In genomic region chr9:127848756-127849504, GRCh38 we compare ENCODE assay signal across 26 cellular contexts. TPM values are rescaled to one million over a fixed set of nuclear protein-coding genes. Genes with fewer than 3 reads are reported as not detected.
DNase-seq lines count a peak whose midpoint lies in the region; ATAC-seq, FAIRE-seq and TF ChIP-seq lines count a peak whose summit lies in the region.
"Had no signal": no experiment of that assay in that cellular context is flagged by ENCODE, and none has a peak within 500 bp of the region (broad histone marks: within the 10 kb centered on the region; RNA-seq: fewer than 3 reads in every experiment).

No MANE protein-coding gene starts in this region.

- H3K4me3 ChIP-seq in right atrium auricular region (peak overlapping the region in 1 of 2 donors; percentile 63), K562 (no peak overlapping the region), neural progenitor cell (no peak overlapping the region), upper lobe of left lung (peak overlapping the region in 3 of 4 donors; percentile 66 to 78 (median 76))
- H3K4me3 ChIP-seq: uterus had no signal

- FAIRE-seq in K562 (lab: Jason Lieb, UNC): no peak
- FAIRE-seq: GM12892 had no signal

- no peaks in the 10 kb centered on the region for H3K27me3 ChIP-seq in right atrium auricular region
- no peaks in the 10 kb centered on the region for H3K27me3 ChIP-seq in K562 (ENCODE audit: control insufficient read depth in 2 of 2, insufficient read depth in 2 of 2, low read length in 2 of 2)
- no peaks in the 10 kb centered on the region for H3K27me3 ChIP-seq in neural progenitor cell
- H3K27me3 ChIP-seq in upper lobe of left lung: no peaks in the 10 kb centered on the region
- H3K27me3 ChIP-seq: BE2C, sigmoid colon, uterus had no signal

- H2AFZ ChIP-seq in K562 (ENCODE audit: low read depth, low read length) (no peak overlapping the region), neural progenitor cell (replicated peaks) (no peak overlapping the region)

- WGBS in K562 (ENCODE audit: insufficient coverage, low coverage, missing lambda C conversion rate): 83% methylated on average over 8 of the region's 10 CpGs
- WGBS in upper lobe of left lung, 2 donors: 88 to 92% methylated on average over 9 of the region's 10 CpGs

- no peak for TF ChIP-seq RAD21 in K562 (CRISPR knock-in tag; conservative IDR thresholded peaks at IDR 0.05 in 1 of 2, IDR thresholded peaks at IDR 0.05 in 1 of 2)

- no TSS peak for BruUV-seq in K562 (replicated peaks; lab: Mats Ljungman, UMichigan)

- H3K36me3 ChIP-seq in right atrium auricular region (peaks cover 33% of the 10 kb centered on the region), K562 (ENCODE audit: control insufficient read depth, insufficient read depth, low read length) (no peaks in the 10 kb centered on the region), neural progenitor cell (no peaks in the 10 kb centered on the region), upper lobe of left lung (peaks cover 0 to 38% (median 4%) of the 10 kb centered on the region in 4 donors)
- H3K36me3 ChIP-seq: BE2C, sigmoid colon, uterus had no signal

- peaks cover 3% of the 10 kb centered on the region for H3K9me1 ChIP-seq in K562 (ENCODE audit: control insufficient read depth, insufficient read depth, low read length)

- POLR2A ChIA-PET in K562 (lab: Yijun Ruan, JAX): no interaction called here

- H3K9me3 ChIP-seq in right atrium auricular region (peaks cover 0 to 11% of the 10 kb centered on the region in 2 donors), K562 (replicated peaks; ENCODE audit: control insufficient read depth, insufficient read depth, low read depth, low read length) (peaks cover 17% of the 10 kb centered on the region), neural progenitor cell (ENCODE audit: low read depth) (no peaks in the 10 kb centered on the region), upper lobe of left lung (peaks cover 0 to 15% (median 3%) of the 10 kb centered on the region in 4 donors)
- H3K9me3 ChIP-seq: uterus had no signal

- H3K9me3 Mint-ChIP-seq in neural progenitor cell: peaks cover 10% of the 10 kb centered on the region

- H3K4me1 Mint-ChIP-seq in neural progenitor cell: peaks cover 9% of the 10 kb centered on the region

- H3K79me2 ChIP-seq in K562 (ENCODE audit: control insufficient read depth, insufficient read depth, low read length): no peaks in the 10 kb centered on the region
- H3K79me2 ChIP-seq in neural progenitor cell (ENCODE audit: low read depth): no peaks in the 10 kb centered on the region

- peaks cover 3% of the 10 kb centered on the region for H3K27me3 Mint-ChIP-seq in neural progenitor cell (ENCODE audit: insufficient read depth, low read depth)
- H3K27me3 Mint-ChIP-seq: activated naive CD8-positive, alpha-beta T cell treated with anti-CD3 and anti-CD28 coated beads, Interleukin-2, amount 10 ng/mL, durations not matched to agents 7 days and 5 days; naive thymus-derived CD8-positive, alpha-beta T cell had no signal

- H3K27ac ChIP-seq in right atrium auricular region: peak overlapping the region; percentile 86 to 88
- peak overlapping the region; percentile 25; the same call in 1 of the 3 replicates for H3K27ac ChIP-seq in K562 (ENCODE audit: extremely low read depth, low read depth, low read length)
- no peak overlapping the region for H3K27ac ChIP-seq in neural progenitor cell
- H3K27ac ChIP-seq in upper lobe of left lung: peak overlapping the region; percentile 84 to 91 (median 90)
- H3K27ac ChIP-seq: sigmoid colon had no signal

- TF ChIP-seq EP300 in K562 (IDR thresholded peaks at IDR 0.05; ENCODE audit: low read length) (peak; percentile 44; the same call in 1 of the 2 replicates), upper lobe of left lung (IDR thresholded peaks at IDR 0.05) (peak in 1 of 4 donors; percentile 5)

- no peaks in the 10 kb centered on the region for H3F3A ChIP-seq in neural progenitor cell (ENCODE audit: low read depth)

- H4K20me1 ChIP-seq in K562 (replicated peaks; ENCODE audit: control insufficient read depth, insufficient read depth, low read length) (no peaks in the 10 kb centered on the region), neural progenitor cell (ENCODE audit: low read depth) (no peaks in the 10 kb centered on the region)

- peaks cover 0 to 59% of the 10 kb centered on the region in 2 donors for H3K4me1 ChIP-seq in right atrium auricular region
- H3K4me1 ChIP-seq in K562 (replicated peaks in 1 of 2; ENCODE audit: control insufficient read depth in 2 of 2, insufficient read depth in 2 of 2, low read length in 2 of 2): peaks cover 23 to 32% of the 10 kb centered on the region in 2 experiments
- H3K4me1 ChIP-seq in neural progenitor cell: no peaks in the 10 kb centered on the region
- peaks cover 37 to 56% (median 42%) of the 10 kb centered on the region in 4 donors for H3K4me1 ChIP-seq in upper lobe of left lung
- H3K4me1 ChIP-seq: Caco-2 had no signal

- TF ChIP-seq CTCF in right atrium auricular region (IDR thresholded peaks at IDR 0.05) (no peak), K562 (IDR thresholded peaks at IDR 0.05 in 2 of 3, conservative IDR thresholded peaks at IDR 0.05 in 1 of 3; ENCODE audit: insufficient read depth in 2 of 3, low read depth in 1 of 3, low read length in 3 of 3) (no peak), neural progenitor cell (IDR thresholded peaks at IDR 0.05) (no peak), upper lobe of left lung (IDR thresholded peaks at IDR 0.05) (no peak)

- H3K4me3 Mint-ChIP-seq in neural progenitor cell: peak overlapping the region; percentile 23
- H3K4me3 Mint-ChIP-seq: activated naive CD8-positive, alpha-beta T cell treated with anti-CD3 and anti-CD28 coated beads, Interleukin-2, amount 10 ng/mL, durations not matched to agents 7 days and 5 days had no signal

- H3K9ac ChIP-seq in K562 (ENCODE audit: insufficient read depth in 1 of 2, low read depth in 2 of 2, low read length in 2 of 2) (no peak overlapping the region), neural progenitor cell (no peak overlapping the region)
- H3K9ac ChIP-seq: SK-N-SH had no signal

- ATAC-seq in K562 (no peak), upper lobe of left lung (ENCODE audit: low FRiP score in 2 of 2) (no peak), HG03520 (IDR thresholded peaks at IDR 0.05; ENCODE audit: unreplicated experiment) (no peak), HG03045 (IDR thresholded peaks at IDR 0.05; ENCODE audit: unreplicated experiment) (no peak)
- ATAC-seq: left lobe of liver; naive thymus-derived CD8-positive, alpha-beta T cell had no signal

- TF ChIP-seq POLR2A in K562 (conservative IDR thresholded peaks at IDR 0.05) (no peak), upper lobe of left lung (IDR thresholded peaks at IDR 0.05) (no peak)

- H3K4me2 ChIP-seq in K562 (ENCODE audit: insufficient read depth, low read length) (0 out of 2 replicates have a peak overlapping the region, but pooled peaks have one; percentile 3), neural progenitor cell (no peak overlapping the region)
- H3K4me2 ChIP-seq: SK-N-SH had no signal

- peak overlapping the region; percentile 23 for H3K27ac Mint-ChIP-seq in neural progenitor cell
- H3K27ac Mint-ChIP-seq: activated naive CD8-positive, alpha-beta T cell treated with anti-CD3 and anti-CD28 coated beads, Interleukin-2, amount 10 ng/mL, durations not matched to agents 7 days and 5 days had no signal

- no peaks in the 10 kb centered on the region for H3K36me3 Mint-ChIP-seq in neural progenitor cell

- no peak for DNase-seq in right atrium auricular region (ENCODE audit: low spot score)
- DNase-seq in cardiac septum (ENCODE audit: low spot score): no peak
- no peak for DNase-seq in K562 (ENCODE audit: extremely low read depth in 1 of 4, low spot score in 3 of 4)
- no peak for DNase-seq in neural progenitor cell (ENCODE audit: low spot score)
- DNase-seq in upper lobe of left lung: no peak
- no peak for DNase-seq in germinal center (ENCODE audit: low spot score)
- DNase-seq: activated CD8-positive, alpha-beta memory T cell treated with anti-CD3 and anti-CD28 coated beads, Interleukin-2, amount 50 U/mL, for 4 hours; activated naive CD8-positive, alpha-beta T cell treated with anti-CD3 and anti-CD28 coated beads, Interleukin-2, amount 10 ng/mL, durations not matched to agents 7 days and 5 days; BE2C; Caco-2; cerebellar nuclear complex; IMR-90; midbrain; naive thymus-derived CD8-positive, alpha-beta T cell; NCI-H1092 treated with DMSO at 0.1 percent for 48 hours; NCI-H2081; NCI-H774; RPMI8226; sigmoid colon; SK-N-SH; stimulated activated CD4-positive, alpha-beta T cell treated with anti-CD3 and anti-CD28 coated beads, Interleukin-15, amount 100 ng/mL, for 24 hours; uterus had no signal

- intact Hi-C loops in cardiac septum (cut with DNase I): no loop called here
- intact Hi-C loops in K562 (cut with micrococcal nuclease): no loop called here

- in situ Hi-C loops in K562 (cut with MboI): no loop called here

- CTCF ChIA-PET in K562 (lab: Yijun Ruan, JAX; ENCODE audit: low intra/inter-chr PET ratio): no interaction called here

RNA-seq across cellular contexts. Expression of gene ENG, which starts 5.5 kb away (rescaled TPM):
- total RNA-seq in right atrium auricular region: 100 to 1,000 TPM; 142 to 511 TPM
- total RNA-seq in cardiac septum: 244 TPM
- 0.51 and 0.69 TPM in 2 replicates for total RNA-seq in K562 (2011; cell fraction: chromatin; rRNA removed; ENCODE audit: low replicate concordance)
- 0.50 and 1.1 TPM in 2 replicates for total RNA-seq in K562 (2011; cell fraction: nucleolus; rRNA removed)
- not detected in 2 replicates for total RNA-seq in K562 (2011; cell fraction: nucleoplasm; rRNA removed)
- total RNA-seq in K562 (2014; rRNA removed): 0.16 and 0.23 TPM in 2 replicates
- 0.07 TPM in 1 of 2 replicates, not detected in the other for total RNA-seq in K562 (2014; rRNA removed; fragmentation: Illumina TruSeq; extraction: Trizol)
- total RNA-seq in K562 (2015; rRNA removed; fragmentation: Illumina TruSeq; extraction: Trizol): 0.04 TPM in 1 of 2 replicates, not detected in the other
- 0.40 and 0.51 TPM in 2 replicates for total RNA-seq in K562 (2021)
- polyA plus RNA-seq in K562 (2011; rRNA removed): 0.14 and 0.27 TPM in 2 replicates
- 0.19 TPM in 2 replicates for polyA plus RNA-seq in K562 (2011; cell fraction: cytosol; rRNA removed)
- polyA plus RNA-seq in K562 (2011; cell fraction: nucleus; rRNA removed): 0.21 and 0.33 TPM in 2 replicates
- 0.73 and 1.6 TPM in 2 replicates for polyA plus RNA-seq in K562 (2012)
- 0.24 and 0.28 TPM in 2 replicates for polyA plus RNA-seq in K562 (2014; fragmentation: Illumina TruSeq; extraction: Trizol)
- polyA plus RNA-seq in K562 (2014; fragmentation: Nextera tagmentation; extraction: Ambion mirVana): under 1 TPM in 1 of 2 experiments, not detected in 1; 0.13 TPM
- polyA plus RNA-seq in K562 (2014; rRNA removed): 0.13 TPM in 1 of 2 replicates, not detected in the other
- polyA minus RNA-seq in K562 (2011; rRNA and poly(A)+ RNA removed): 0.06 TPM in 1 of 2 replicates, not detected in the other
- 0.64 TPM in 1 of 2 replicates, not detected in the other for polyA minus RNA-seq in K562 (2011; cell fraction: cytosol; rRNA and poly(A)+ RNA removed)
- polyA minus RNA-seq in K562 (2011; cell fraction: nucleus; rRNA and poly(A)+ RNA removed): not detected in 2 replicates
- total RNA-seq in neural progenitor cell (ENCODE audit: low replicate concordance): 0.19 TPM in 1 of 2 replicates, not detected in the other
- 100 to 1,000 TPM in 4 of 6 donors, 10 to 100 TPM in 2; 45.7 to 378 (median 178) TPM for total RNA-seq in upper lobe of left lung

RNA-seq across cellular contexts. Expression of gene AK1, which starts 28.5 kb away (rescaled TPM):
- total RNA-seq in right atrium auricular region: 100 to 1,000 TPM; 263 to 398 TPM
- 484 TPM for total RNA-seq in cardiac septum
- 1.9 and 7.3 TPM in 2 replicates for total RNA-seq in K562 (2011; cell fraction: chromatin; rRNA removed; ENCODE audit: low replicate concordance)
- 7.1 and 11.2 TPM in 2 replicates for total RNA-seq in K562 (2011; cell fraction: nucleolus; rRNA removed)
- 3.7 and 5.5 TPM in 2 replicates for total RNA-seq in K562 (2011; cell fraction: nucleoplasm; rRNA removed)
- total RNA-seq in K562 (2014; rRNA removed): 33.2 and 56.5 TPM in 2 replicates
- 15.1 and 22.6 TPM in 2 replicates for total RNA-seq in K562 (2014; rRNA removed; fragmentation: Illumina TruSeq; extraction: Trizol)
- 38.7 and 39.0 TPM in 2 replicates for total RNA-seq in K562 (2015; rRNA removed; fragmentation: Illumina TruSeq; extraction: Trizol)
- 67.6 and 71.8 TPM in 2 replicates for total RNA-seq in K562 (2021)
- 37.2 and 44.6 TPM in 2 replicates for polyA plus RNA-seq in K562 (2011; rRNA removed)
- 48.4 and 109 TPM in 2 replicates for polyA plus RNA-seq in K562 (2011; cell fraction: cytosol; rRNA removed)
- 29.2 and 57.2 TPM in 2 replicates for polyA plus RNA-seq in K562 (2011; cell fraction: nucleus; rRNA removed)
- polyA plus RNA-seq in K562 (2012): 69.4 and 83.0 TPM in 2 replicates
- polyA plus RNA-seq in K562 (2014; fragmentation: Illumina TruSeq; extraction: Trizol): 68.8 and 76.7 TPM in 2 replicates
- 10 to 100 TPM; 10.1 to 38.9 TPM for polyA plus RNA-seq in K562 (2014; fragmentation: Nextera tagmentation; extraction: Ambion mirVana)
- 58.1 and 73.2 TPM in 2 replicates for polyA plus RNA-seq in K562 (2014; rRNA removed)
- polyA minus RNA-seq in K562 (2011; rRNA and poly(A)+ RNA removed): 10.3 and 14.5 TPM in 2 replicates
- polyA minus RNA-seq in K562 (2011; cell fraction: cytosol; rRNA and poly(A)+ RNA removed): 11.4 and 13.5 TPM in 2 replicates
- polyA minus RNA-seq in K562 (2011; cell fraction: nucleus; rRNA and poly(A)+ RNA removed): 1.2 and 2.1 TPM in 2 replicates
- total RNA-seq in neural progenitor cell (ENCODE audit: low replicate concordance): 20.5 and 25.6 TPM in 2 replicates
- 100 to 1,000 TPM; 106 to 239 (median 161) TPM for total RNA-seq in upper lobe of left lung

RNA-seq across cellular contexts. Expression of gene FPGS, which starts 46.2 kb away (rescaled TPM):
- total RNA-seq in right atrium auricular region: 10 to 100 TPM; 43.9 to 47.0 TPM
- total RNA-seq in cardiac septum: 36.5 TPM
- 82.8 and 192 TPM in 2 replicates for total RNA-seq in K562 (2011; cell fraction: chromatin; rRNA removed; ENCODE audit: low replicate concordance)
- 117 and 131 TPM in 2 replicates for total RNA-seq in K562 (2011; cell fraction: nucleolus; rRNA removed)
- total RNA-seq in K562 (2011; cell fraction: nucleoplasm; rRNA removed): 76.6 and 93.6 TPM in 2 replicates
- total RNA-seq in K562 (2014; rRNA removed): 77.1 and 91.1 TPM in 2 replicates
- 19.7 and 32.6 TPM in 2 replicates for total RNA-seq in K562 (2014; rRNA removed; fragmentation: Illumina TruSeq; extraction: Trizol)
- total RNA-seq in K562 (2015; rRNA removed; fragmentation: Illumina TruSeq; extraction: Trizol): 52.9 and 54.0 TPM in 2 replicates
- total RNA-seq in K562 (2021): 85.1 and 90.2 TPM in 2 replicates
- polyA plus RNA-seq in K562 (2011; rRNA removed): 59.2 and 65.5 TPM in 2 replicates
- polyA plus RNA-seq in K562 (2011; cell fraction: cytosol; rRNA removed): 77.6 and 147 TPM in 2 replicates
- polyA plus RNA-seq in K562 (2011; cell fraction: nucleus; rRNA removed): 83.8 and 119 TPM in 2 replicates
- polyA plus RNA-seq in K562 (2012): 59.3 and 62.8 TPM in 2 replicates
- 86.4 and 87.8 TPM in 2 replicates for polyA plus RNA-seq in K562 (2014; fragmentation: Illumina TruSeq; extraction: Trizol)
- polyA plus RNA-seq in K562 (2014; fragmentation: Nextera tagmentation; extraction: Ambion mirVana): 1 to 10 TPM in 1 of 2 experiments, under 1 TPM in 1; 0.84 to 2.0 TPM
- 61.4 and 63.1 TPM in 2 replicates for polyA plus RNA-seq in K562 (2014; rRNA removed)
- polyA minus RNA-seq in K562 (2011; rRNA and poly(A)+ RNA removed): 31.3 and 52.3 TPM in 2 replicates
- 47.3 and 50.9 TPM in 2 replicates for polyA minus RNA-seq in K562 (2011; cell fraction: cytosol; rRNA and poly(A)+ RNA removed)
- polyA minus RNA-seq in K562 (2011; cell fraction: nucleus; rRNA and poly(A)+ RNA removed): 28.5 and 31.4 TPM in 2 replicates
- total RNA-seq in neural progenitor cell (ENCODE audit: low replicate concordance): 32.8 and 60.5 TPM in 2 replicates
- total RNA-seq in upper lobe of left lung: 100 to 1,000 TPM in 2 of 6 donors, 10 to 100 TPM in 4; 85.1 to 337 (median 95.5) TPM

RNA-seq across cellular contexts. Expression of gene ST6GALNAC6, which starts 50.5 kb away (rescaled TPM):
- total RNA-seq in right atrium auricular region (100 to 1,000 TPM in 1 of 2 donors, 10 to 100 TPM in 1; 68.2 to 106 TPM), cardiac septum (49.4 TPM), K562 (2014; rRNA removed) (13.0 and 16.0 TPM in 2 replicates), K562 (2014; rRNA removed; fragmentation: Illumina TruSeq; extraction: Trizol) (6.4 and 8.2 TPM in 2 replicates), K562 (2015; rRNA removed; fragmentation: Illumina TruSeq; extraction: Trizol) (16.8 and 17.0 TPM in 2 replicates), K562 (2021) (17.3 and 18.7 TPM in 2 replicates), neural progenitor cell (ENCODE audit: low replicate concordance) (14.3 and 42.7 TPM in 2 replicates), upper lobe of left lung (100 to 1,000 TPM in 1 of 6 donors, 10 to 100 TPM in 5; 67.3 to 117 (median 85.2) TPM)
- total RNA-seq in K562 (2011; cell fraction: chromatin; rRNA removed; ENCODE audit: low replicate concordance): 18.9 and 41.8 TPM in 2 replicates
- 25.3 and 31.9 TPM in 2 replicates for total RNA-seq in K562 (2011; cell fraction: nucleolus; rRNA removed)
- 19.5 and 22.4 TPM in 2 replicates for total RNA-seq in K562 (2011; cell fraction: nucleoplasm; rRNA removed)
- polyA plus RNA-seq in K562 (2011; rRNA removed) (23.0 and 23.7 TPM in 2 replicates), K562 (2014; fragmentation: Illumina TruSeq; extraction: Trizol) (14.5 and 15.6 TPM in 2 replicates), K562 (2014; fragmentation: Nextera tagmentation; extraction: Ambion mirVana) (under 1 TPM; 0.13 to 0.20 TPM), K562 (2014; rRNA removed) (16.4 and 19.0 TPM in 2 replicates)
- polyA plus RNA-seq in K562 (2011; cell fraction: cytosol; rRNA removed): 30.5 and 46.9 TPM in 2 replicates
- 51.3 and 78.0 TPM in 2 replicates for polyA plus RNA-seq in K562 (2011; cell fraction: nucleus; rRNA removed)
- 13.2 and 13.7 TPM in 2 replicates for polyA plus RNA-seq in K562 (2012)
- polyA minus RNA-seq in K562 (2011; rRNA and poly(A)+ RNA removed): 5.5 and 6.3 TPM in 2 replicates
- polyA minus RNA-seq in K562 (2011; cell fraction: cytosol; rRNA and poly(A)+ RNA removed): 3.5 and 5.2 TPM in 2 replicates
- 10.4 and 11.2 TPM in 2 replicates for polyA minus RNA-seq in K562 (2011; cell fraction: nucleus; rRNA and poly(A)+ RNA removed)

Comparison
In these comparisons a context has a peak if more than half of its experiments do, and no peak if none do; other contexts are left out.
1. H3K4me3 ChIP-seq: peak in upper lobe of left lung (3 of 4); none in K562 (single experiment) and neural progenitor cell (single experiment).
2. RNA of gene ENG, which starts 5.5 kb away (total RNA-seq): 142 to 511 TPM in right atrium auricular region, 244 TPM in cardiac septum (single experiment) and 45.7 to 378 TPM in upper lobe of left lung; 0.04 to 1.1 TPM in K562 and 0.19 TPM in neural progenitor cell; every median in the first group is over 10 times any median in the second.